In the genomic region with DNA sequence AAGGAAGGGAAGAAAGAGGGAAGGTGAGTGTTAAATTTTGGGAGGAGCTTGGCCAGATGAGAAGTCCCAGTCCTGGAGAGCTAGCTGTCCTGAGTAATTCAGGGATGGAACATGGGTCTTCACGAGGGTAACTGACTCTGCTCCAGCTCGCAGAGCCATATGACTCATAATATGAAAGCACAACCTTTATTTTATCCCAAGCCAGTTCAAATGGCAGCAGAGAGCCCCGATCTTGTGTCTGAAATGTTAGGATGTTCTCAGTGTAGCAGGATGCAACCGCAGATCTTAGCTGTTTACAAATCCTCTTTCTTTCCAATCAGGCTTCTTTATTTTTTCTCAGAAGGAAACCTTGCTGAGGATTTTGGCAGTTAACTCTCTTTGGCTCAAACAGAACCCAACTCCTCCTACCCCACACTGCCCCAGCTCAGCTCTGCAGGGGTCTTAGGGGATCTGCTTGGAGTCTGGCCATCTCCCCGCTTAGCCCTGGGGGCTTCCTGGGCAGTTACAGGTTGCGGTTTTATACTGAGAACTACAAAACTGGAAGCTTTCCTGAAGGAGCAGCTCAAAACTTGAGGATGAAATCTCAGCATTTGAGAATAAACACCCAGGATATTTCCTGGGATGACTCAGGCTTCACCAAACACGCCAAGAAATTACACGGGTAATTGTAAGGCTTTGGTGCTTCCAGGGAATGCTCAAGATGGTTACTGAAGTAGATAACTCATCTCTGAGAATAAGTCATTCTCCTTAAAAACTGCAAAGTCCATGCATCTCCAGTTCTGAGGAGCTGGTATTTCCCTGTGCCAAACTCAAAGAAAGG, we compare ENCODE assay signal across 8 cellular contexts.
DNase-seq lines count a peak whose midpoint lies in the region; ATAC-seq and TF ChIP-seq lines count a peak whose summit lies in the region.

No MANE protein-coding gene starts in this region.

- no peaks in the 10 kb centered on the region for H4K20me1 ChIP-seq in GM23248 (ENCODE audit: insufficient read depth)

- no peaks in the 10 kb centered on the region for H3K36me3 ChIP-seq in GM23248 (ENCODE audit: low read depth)

- WGBS in GM23248 (ENCODE audit: low coverage in 1 of 2, low lambda C conversion rate in 2 of 2, missing lambda C conversion rate in 2 of 2), 2 experiments: 2 to 3% methylated on average over 8 of the region's 8 CpGs
- 47% methylated on average over 8 of the region's 8 CpGs for WGBS in right cardiac atrium

- TF ChIP-seq CTCF in astrocyte of the cerebellum (IDR thresholded peaks at IDR 0.05; ENCODE audit: low read depth, low read length, missing control alignments): no peak

- intact Hi-C loops in right cardiac atrium (cut with DNase I): no loop called here

- H3K9me3 ChIP-seq in GM23248 (ENCODE audit: low read depth) (no peaks in the 10 kb centered on the region), right cardiac atrium (ENCODE audit: control insufficient read depth, low read length) (peaks cover 3% of the 10 kb centered on the region)

- no peaks in the 10 kb centered on the region for H3K9me2 ChIP-seq in GM23248 (ENCODE audit: insufficient read depth)

- H3K27ac ChIP-seq in GM23248 (peak overlapping the region; percentile 96), right cardiac atrium (ENCODE audit: low read length) (peak overlapping the region; percentile 75)

- peaks cover 19% of the 10 kb centered on the region for H3K4me1 ChIP-seq in GM23248 (ENCODE audit: insufficient read depth)
- peaks cover 2% of the 10 kb centered on the region for H3K4me1 ChIP-seq in right cardiac atrium (ENCODE audit: control insufficient read depth, insufficient read depth, low read length)

- peak in 1 of 2 donors; percentile 61 for ATAC-seq in right cardiac atrium

- in situ Hi-C loops in GM23248 (cut with MboI) (no loop called here), astrocyte of the cerebellum (cut with HindIII; ENCODE audit: low sequenced_read_pairs) (no loop called here)

- H2AFZ ChIP-seq in GM23248: peak overlapping the region; percentile 80

- H3K9ac ChIP-seq in GM23248: peak overlapping the region; percentile 78

- H3K4me2 ChIP-seq in GM23248 (ENCODE audit: unreplicated experiment): peak overlapping the region; percentile 92

- peaks cover 33% of the 10 kb centered on the region for H3F3A ChIP-seq in GM23248 (ENCODE audit: insufficient read depth)

- DNase-seq in GM23248 (peak; percentile 91), astrocyte of the cerebellum (ENCODE audit: low read depth) (peak; percentile 89), right cardiac atrium (no peak), stromal cell of bone marrow (ENCODE audit: low read depth) (peak; percentile 86), SHP77 treated with DMSO at 0.1 percent for 48 hours (lab: John Stamatoyannopoulos, UW) (no peak), NCI-H2196 (lab: John Stamatoyannopoulos, UW; ENCODE audit: unreplicated experiment) (no peak)
- DNase-seq in activated CD4-positive, alpha-beta T cell treated with anti-CD3 and anti-CD28 coated beads, Interleukin-2, amount 50 U/mL, for 4 hours: no peak
- DNase-seq in stimulated activated CD4-positive, alpha-beta T cell treated with anti-CD3 and anti-CD28 coated beads, Interleukin-2, amount 100 ng/mL, for 24 hours: no peak

- H3K4me3 ChIP-seq in GM23248 (peak overlapping the region; percentile 67), astrocyte of the cerebellum (ENCODE audit: low read depth, low read length) (no peak overlapping the region), right cardiac atrium (ENCODE audit: low read length) (no peak overlapping the region)

- H3K27me3 ChIP-seq in GM23248 (replicated peaks; ENCODE audit: insufficient read depth) (no peaks in the 10 kb centered on the region), right cardiac atrium (ENCODE audit: control insufficient read depth, insufficient read depth) (no peaks in the 10 kb centered on the region)

- no peaks in the 10 kb centered on the region for H3K79me2 ChIP-seq in GM23248 (ENCODE audit: insufficient read depth)

Comparison
In these comparisons a context has a peak if more than half of its experiments do, and no peak if none do; other contexts are left out.
1. DNase-seq: peak in GM23248 (single experiment), astrocyte of the cerebellum (single experiment) and stromal cell of bone marrow (single experiment); none in right cardiac atrium (0 of 3), activated CD4-positive, alpha-beta T cell treated with anti-CD3 and anti-CD28 coated beads, Interleukin-2, amount 50 U/mL, for 4 hours (0 of 2), SHP77 treated with DMSO at 0.1 percent for 48 hours (single experiment), stimulated activated CD4-positive, alpha-beta T cell treated with anti-CD3 and anti-CD28 coated beads, Interleukin-2, amount 100 ng/mL, for 24 hours (0 of 2) and NCI-H2196 (single experiment).